9 cellular contexts compared by ENCODE assay signal in genomic region chr7:23654508-23654907, GRCh38. TPM values are rescaled to one million over a fixed set of nuclear protein-coding genes. Genes with fewer than 3 reads are reported as not detected.
DNase-seq lines count a peak whose midpoint lies in the region; ATAC-seq and TF ChIP-seq lines count a peak whose summit lies in the region.
"Had no signal": no experiment of that assay in that cellular context is flagged by ENCODE, and none has a peak within 500 bp of the region (broad histone marks: within the 10 kb centered on the region; RNA-seq: fewer than 3 reads in every experiment).

No MANE protein-coding gene starts in this region.

- H3K9me3 ChIP-seq in WERI-Rb-1 (ENCODE audit: severe bottlenecking), result peaks cover 2% of the 10 kb centered on the region
- H3K9me3 ChIP-seq in effector memory CD4-positive, alpha-beta T cell (ENCODE audit: control insufficient read depth, low read length), result peaks cover 22% of the 10 kb centered on the region

- no peak for DNase-seq in BJ (ENCODE audit: low read depth)
- peak; percentile 23 for DNase-seq in HEK293T (ENCODE audit: extremely low spot score)
- DNase-seq in WERI-Rb-1, result peak; percentile 59
- DNase-seq in kidney tubule cell (ENCODE audit: low spot score), result peak; percentile 25
- no peak for DNase-seq in coronary artery (ENCODE audit: low spot score)
- no peak for DNase-seq in effector memory CD4-positive, alpha-beta T cell
- DNase-seq: stimulated activated CD8-positive, alpha-beta memory T cell treated with anti-CD3 and anti-CD28 coated beads, Interleukin-4, amount 100 ng/mL, for 48 hours had no signal

- CTCF ChIA-PET in BJ (lab: Yijun Ruan, JAX) (no interaction called here), HEK293T (lab: Yijun Ruan, JAX) (interaction anchor here (0.6 kb wide), 1 partner anchor 86 kb away, joined by 3 read pairs; no protein-coding TSS in a partner anchor)

- POLR2A ChIA-PET in BJ (lab: Charles Lee) (no interaction called here), HEK293T (lab: Yijun Ruan, JAX) (interaction anchor here (0.6 kb wide), 1 partner anchor 105 kb away, joined by 3 read pairs; no protein-coding TSS in a partner anchor)

- H3K36me3 ChIP-seq in BJ (ENCODE audit: control insufficient read depth, insufficient read depth, low read length), result no peaks in the 10 kb centered on the region
- no peaks in the 10 kb centered on the region for H3K36me3 ChIP-seq in WERI-Rb-1
- no peaks in the 10 kb centered on the region for H3K36me3 ChIP-seq in effector memory CD4-positive, alpha-beta T cell (ENCODE audit: control insufficient read depth, insufficient read depth, low read length)

- H3K4me3 ChIP-seq in BJ (ENCODE audit: low read depth, low read length) (no peak overlapping the region), WERI-Rb-1 (ENCODE audit: low read depth, low read length) (no peak overlapping the region), coronary artery (no peak overlapping the region)
- no peak overlapping the region for H3K4me3 ChIP-seq in effector memory CD4-positive, alpha-beta T cell (ENCODE audit: insufficient read depth, low read depth, low read length, poor library complexity, severe bottlenecking)

- no peaks in the 10 kb centered on the region for H3K4me1 ChIP-seq in effector memory CD4-positive, alpha-beta T cell (ENCODE audit: control insufficient read depth, insufficient read depth, low read length, poor library complexity, severe bottlenecking)

- H3K27me3 ChIP-seq in BJ (ENCODE audit: control insufficient read depth, insufficient read depth, low read length) (no peaks in the 10 kb centered on the region), WERI-Rb-1 (ENCODE audit: insufficient read depth, low read depth, severe bottlenecking) (no peaks in the 10 kb centered on the region)
- H3K27me3 ChIP-seq in effector memory CD4-positive, alpha-beta T cell (replicated peaks; ENCODE audit: control insufficient read depth, insufficient read depth, low read length, poor library complexity, severe bottlenecking), result no peaks in the 10 kb centered on the region

- H3K27ac ChIP-seq in WERI-Rb-1 (no peak overlapping the region), coronary artery (no peak overlapping the region)
- H3K27ac ChIP-seq in effector memory CD4-positive, alpha-beta T cell (ENCODE audit: insufficient read depth, low read length, poor library complexity, severe bottlenecking), result no peak overlapping the region

- TF ChIP-seq CTCF in BJ (IDR thresholded peaks at IDR 0.05; ENCODE audit: insufficient read depth, low read depth, low read length) (peak; percentile 39), WERI-Rb-1 (IDR thresholded peaks at IDR 0.05; ENCODE audit: low read depth, low read length) (peak; percentile 66), coronary artery (IDR thresholded peaks at IDR 0.05) (no peak)

- ATAC-seq in HG03354 (IDR thresholded peaks at IDR 0.05; ENCODE audit: poor library complexity, severe bottlenecking, unreplicated experiment), result no peak
- ATAC-seq in HG02798 (IDR thresholded peaks at IDR 0.05; ENCODE audit: poor library complexity, unreplicated experiment), result no peak

TF ChIP-seq in HEK293T, 16 proteins besides CTCF, POLR2A, EP300 and RAD21:
- TF ChIP-seq FOXM1 (IDR thresholded peaks at IDR 0.05; ENCODE audit: borderline replicate concordance) (no peak), FOXK2 (IDR thresholded peaks at IDR 0.05) (no peak), L3MBTL2 (conservative IDR thresholded peaks at IDR 0.05) (no peak)

RNA-seq across cellular contexts. Expression of gene FAM221A, which starts 25.5 kb away (rescaled TPM):
- polyA plus RNA-seq in BJ (2011; rRNA removed), result 1.1 TPM in 2 replicates
- polyA minus RNA-seq in BJ (2011; rRNA and poly(A)+ RNA removed), result 0.52 and 0.62 TPM in 2 replicates

RNA-seq across cellular contexts. Expression of gene STK31, which starts 55.5 kb away (rescaled TPM):
- not detected in 2 replicates for polyA plus RNA-seq in BJ (2011; rRNA removed)
- not detected in 2 replicates for polyA minus RNA-seq in BJ (2011; rRNA and poly(A)+ RNA removed)

RNA-seq across cellular contexts. Expression of gene CCDC126, which starts 57.3 kb away (rescaled TPM):
- polyA plus RNA-seq in BJ (2011; rRNA removed), result 2.4 and 5.0 TPM in 2 replicates
- 1.1 and 1.8 TPM in 2 replicates for polyA minus RNA-seq in BJ (2011; rRNA and poly(A)+ RNA removed)

Comparison
In these comparisons a context has a peak if more than half of its experiments do, and no peak if none do; other contexts are left out.
1. DNase-seq: peak in HEK293T (single experiment), WERI-Rb-1 (single experiment) and kidney tubule cell (single experiment); none in BJ (single experiment), coronary artery (single experiment) and effector memory CD4-positive, alpha-beta T cell (0 of 3).